ENCODE assay signal across 8 cellular contexts in genomic region chr2:240134956-240135520, GRCh38. TPM values are rescaled to one million over a fixed set of nuclear protein-coding genes. Genes with fewer than 3 reads are reported as not detected.
DNase-seq lines count a peak whose midpoint lies in the region; ATAC-seq and TF ChIP-seq lines count a peak whose summit lies in the region.

No MANE protein-coding gene starts in this region.

- H3K9me2 ChIP-seq in PC-3 (replicated peaks; ENCODE audit: low read length), result no peaks in the 10 kb centered on the region

- intact Hi-C loops in CD14-positive monocyte (cut with micrococcal nuclease), result no loop called here
- intact Hi-C loops in PC-3 (cut with micrococcal nuclease), result no loop called here

- peaks cover 34% of the 10 kb centered on the region for H3K79me2 ChIP-seq in PC-3 (ENCODE audit: low read length)

- DNase-seq in CD14-positive monocyte (ENCODE audit: low spot score) (no peak), PC-3 (no peak), epithelial cell of proximal tubule (ENCODE audit: low read depth) (no peak), GDM1 (lab: John Stamatoyannopoulos, UW) (no peak), caudate nucleus (lab: John Stamatoyannopoulos, UW) (no peak), NK-92 (lab: John Stamatoyannopoulos, UW; ENCODE audit: unreplicated experiment) (no peak), mucosa of gallbladder (ENCODE audit: low spot score) (no peak)

- peaks cover 10% of the 10 kb centered on the region; the same call in 1 of the 2 replicates for H4K20me1 ChIP-seq in PC-3 (ENCODE audit: low read length)

- POLR2A ChIA-PET in PC-3 (lab: Charles Lee; ENCODE audit: unreplicated experiment), result no interaction called here

- H3K9me3 ChIP-seq in PC-3 (ENCODE audit: low read length) (no peaks in the 10 kb centered on the region), neuron (ENCODE audit: low read length) (no peaks in the 10 kb centered on the region)

- H3K4me1 ChIP-seq in PC-3 (ENCODE audit: insufficient read depth, low read length), result peaks cover 24% of the 10 kb centered on the region
- peaks cover 21% of the 10 kb centered on the region for H3K4me1 ChIP-seq in neuron (ENCODE audit: insufficient read depth, low read length)

- H3K4me3 Mint-ChIP-seq in CD14-positive monocyte, result peak overlapping the region; percentile 92 to 96

- no peak for ATAC-seq in PC-3

- peaks cover 25% of the 10 kb centered on the region for H3K4me1 Mint-ChIP-seq in CD14-positive monocyte

- H3K27me3 ChIP-seq in PC-3 (ENCODE audit: low read length), result no peaks in the 10 kb centered on the region
- H3K27me3 ChIP-seq in neuron (ENCODE audit: insufficient read depth, low read length), result peaks cover 5% of the 10 kb centered on the region

- H3K36me3 ChIP-seq in PC-3 (ENCODE audit: low read depth, low read length) (peaks cover 14% of the 10 kb centered on the region), neuron (ENCODE audit: insufficient read depth, low read length) (peaks cover 37% of the 10 kb centered on the region)

- H2AFZ ChIP-seq in PC-3 (ENCODE audit: low read length), result no peak overlapping the region; the same call in 1 of the 2 replicates
- H2AFZ ChIP-seq in neuron (ENCODE audit: low read depth, low read length), result no peak overlapping the region

- peaks cover 0 to 4% (median 0%) of the 10 kb centered on the region in 7 donors for H3K9me3 Mint-ChIP-seq in CD14-positive monocyte

- peak overlapping the region; percentile 94 for H3K9ac ChIP-seq in PC-3 (ENCODE audit: low read length)

- CTCF ChIA-PET in PC-3 (lab: Charles Lee), result no interaction called here

- peak overlapping the region in 3 of 7 donors; percentile 65 to 84 (median 81) for H3K27ac Mint-ChIP-seq in CD14-positive monocyte

- no peak for TF ChIP-seq CTCF in CD14-positive monocyte (IDR thresholded peaks at IDR 0.05)
- TF ChIP-seq CTCF in PC-3 (conservative IDR thresholded peaks at IDR 0.05; ENCODE audit: low read depth, low read length), result no peak
- no peak for TF ChIP-seq CTCF in epithelial cell of proximal tubule (conservative IDR thresholded peaks at IDR 0.05; ENCODE audit: low read depth, low read length)

- peaks cover 6 to 22% (median 9%) of the 10 kb centered on the region in 3 donors for H3K27me3 Mint-ChIP-seq in CD14-positive monocyte (ENCODE audit: low read depth in 3 of 3)

- H3K4me3 ChIP-seq in PC-3 (ENCODE audit: low read length) (peak overlapping the region; percentile 99), epithelial cell of proximal tubule (ENCODE audit: low read depth, low read length) (peak overlapping the region; percentile 78), neuron (ENCODE audit: low read length) (peak overlapping the region; percentile 97)

- H3F3A ChIP-seq in PC-3 (ENCODE audit: low read length, unreplicated experiment), result no peaks in the 10 kb centered on the region

- H3K4me2 ChIP-seq in PC-3 (ENCODE audit: low read length), result peak overlapping the region; percentile 100

- no peak overlapping the region for H3K27ac ChIP-seq in PC-3 (ENCODE audit: low read length)
- H3K27ac ChIP-seq in caudate nucleus (ENCODE audit: low read depth, low read length), result no peak overlapping the region

- no TSS peak for BruUV-seq in PC-3 (replicated peaks; lab: Mats Ljungman, UMichigan)

- H3K36me3 Mint-ChIP-seq in CD14-positive monocyte, result peaks cover 37 to 41% of the 10 kb centered on the region in 2 donors

RNA-seq across cellular contexts. Expression of gene COPS9, which starts 1.1 kb away (rescaled TPM):
- 100 to 1,000 TPM; 268 to 300 TPM for polyA plus RNA-seq in CD14-positive monocyte
- 317 and 473 TPM in 2 replicates for total RNA-seq in PC-3 (2014; rRNA removed)
- total RNA-seq in epithelial cell of proximal tubule, result 274 and 409 TPM in 2 replicates
- 121 TPM for total RNA-seq in mucosa of gallbladder

RNA-seq across cellular contexts. Expression of gene OTOS, which starts 5.4 kb away (rescaled TPM):
- not detected for polyA plus RNA-seq in CD14-positive monocyte
- total RNA-seq in PC-3 (2014; rRNA removed) (not detected in 2 replicates), epithelial cell of proximal tubule (not detected in 2 replicates), mucosa of gallbladder (not detected)
